19 cellular contexts compared by ENCODE assay signal in genomic region chr9:34310205-34310604, GRCh38. TPM values are rescaled to one million over a fixed set of nuclear protein-coding genes. Genes with fewer than 3 reads are reported as not detected.
DNase-seq lines count a peak whose midpoint lies in the region; ATAC-seq and TF ChIP-seq lines count a peak whose summit lies in the region.
"Had no signal": no experiment of that assay in that cellular context is flagged by ENCODE, and none has a peak within 500 bp of the region (broad histone marks: within the 10 kb centered on the region; RNA-seq: fewer than 3 reads in every experiment).

No MANE protein-coding gene starts in this region.

- H3K4me3 ChIP-seq in HCT116 (replicated peaks in 1 of 2; ENCODE audit: low read depth in 1 of 2, low read length in 2 of 2) = no peak overlapping the region
- H3K4me3 ChIP-seq: HAP-1, hepatocyte, neural progenitor cell, transverse colon had no signal

- intact Hi-C loops in HCT116 (cut with micrococcal nuclease) = no loop called here

- H3K79me2 ChIP-seq in HCT116 (ENCODE audit: insufficient read depth, low read length) = 0 out of 2 replicates have a peak, but pooled peaks cover 6% of the 10 kb centered on the region
- H3K79me2 ChIP-seq: hepatocyte had no signal

- RAD21 ChIA-PET in HCT116 (lab: Charles Lee; ENCODE audit: low non-redundant PET in 1 of 2, low total read pairs in 2 of 2, uncharacterized antibody in 2 of 2, unreplicated experiment in 2 of 2) = no interaction called here

- no peaks in the 10 kb centered on the region for H3K27me3 ChIP-seq in HCT116 (ENCODE audit: insufficient read depth, low read length)
- H3K27me3 ChIP-seq: BE2C, hepatocyte, neural progenitor cell, transverse colon had no signal

- no peak for TF ChIP-seq POLR2A in HCT116 (IDR thresholded peaks at IDR 0.05; ENCODE audit: borderline replicate concordance, extremely low read depth, insufficient read depth, insufficient read length)

- CTCF ChIA-PET in HCT116 (lab: Charles Lee) = no interaction called here

- no peaks in the 10 kb centered on the region for H3K9me3 ChIP-seq in HCT116 (ENCODE audit: control insufficient read depth in 1 of 2, insufficient read depth in 1 of 2, low read depth in 1 of 2, low read length in 2 of 2)
- H3K9me3 ChIP-seq: BE2C, HAP-1, transverse colon had no signal

- H4K20me1 ChIP-seq in HCT116 (ENCODE audit: insufficient read depth) = no peaks in the 10 kb centered on the region

- H3K36me3 ChIP-seq in HCT116 (ENCODE audit: control insufficient read depth in 1 of 2, insufficient read depth in 2 of 2, low read length in 2 of 2) = no peaks in the 10 kb centered on the region
- H3K36me3 ChIP-seq: BE2C, HAP-1, neural progenitor cell, transverse colon had no signal

- no peak overlapping the region for H2AFZ ChIP-seq in HCT116 (ENCODE audit: low read depth, low read length, poor library complexity, severe bottlenecking)
- H2AFZ ChIP-seq: hepatocyte, neural progenitor cell had no signal

- no peak overlapping the region for H3K4me2 ChIP-seq in HCT116 (ENCODE audit: low read length)
- H3K4me2 ChIP-seq: hepatocyte, neural progenitor cell had no signal

- in situ Hi-C loops in GM13976 (cut with MboI; ENCODE audit: low sequenced_read_pairs, unreplicated experiment) = no loop called here

- no peak overlapping the region for H3K27ac ChIP-seq in HCT116 (ENCODE audit: low read depth, low read length)
- H3K27ac ChIP-seq: hepatocyte, neural progenitor cell, transverse colon, WERI-Rb-1 had no signal

- POLR2A ChIA-PET in HCT116 (lab: Charles Lee) = no interaction called here

- peaks cover 3 to 4% of the 10 kb centered on the region in 2 experiments; a peak in 2 of 4 replicates for H3K4me1 ChIP-seq in HCT116 (ENCODE audit: control insufficient read depth in 1 of 2, insufficient read depth in 2 of 2, low read length in 2 of 2)
- H3K4me1 ChIP-seq: transverse colon had no signal

- TF ChIP-seq CTCF in HCT116 (IDR thresholded peaks at IDR 0.05 in 2 of 3, conservative IDR thresholded peaks at IDR 0.05 in 1 of 3; ENCODE audit: borderline replicate concordance in 1 of 3, insufficient read depth in 1 of 3, low read depth in 2 of 3, low read length in 2 of 3) (no peak), GM13976 (IDR thresholded peaks at IDR 0.05; ENCODE audit: borderline replicate concordance, control extremely low read depth, extremely low read depth, insufficient read depth, missing control alignments) (no peak)

- DNase-seq in HCT116 (ENCODE audit: low read depth, low spot score) = no peak
- DNase-seq in NCI-H1436 (lab: John Stamatoyannopoulos, UW) = peak; percentile 47
- peak; percentile 9 for DNase-seq in NCI-H524 treated with DMSO at 0.1 percent for 48 hours (lab: John Stamatoyannopoulos, UW)
- DNase-seq in left kidney (ENCODE audit: low read depth, low spot score) = peak; percentile 51
- no peak for DNase-seq in OCI-M1 (lab: John Stamatoyannopoulos, UW)
- no peak for DNase-seq in GM13976 (ENCODE audit: low spot score)
- DNase-seq: BE2C; central memory CD4-positive, alpha-beta T cell; KBM-7; kidney; NCI-H187; stimulated activated naive CD4-positive, alpha-beta T cell; transverse colon; WERI-Rb-1 had no signal

- TF ChIP-seq RAD21 in HCT116 (IDR thresholded peaks at IDR 0.05; ENCODE audit: low read depth) = no peak

- ATAC-seq in HCT116 (no peak), GM21576 (IDR thresholded peaks at IDR 0.05; ENCODE audit: unreplicated experiment) (no peak)
- ATAC-seq: activated T-helper 17 cell treated with anti-CD3 and anti-CD28 coated beads, Interleukin-2, amount 50 U/mL, for 72 hours had no signal

- TSS peak; percentile 28 for BruUV-seq in HCT116 (replicated peaks; lab: Mats Ljungman, UMichigan)

- no peak overlapping the region for H3K9ac ChIP-seq in HCT116 (ENCODE audit: low read length)
- H3K9ac ChIP-seq: neural progenitor cell had no signal

- no peaks in the 10 kb centered on the region for H3K9me2 ChIP-seq in HCT116 (ENCODE audit: insufficient read depth)

TF ChIP-seq in HCT116, 20 proteins besides CTCF, POLR2A, EP300 and RAD21:
- TF ChIP-seq, protein P1, sequence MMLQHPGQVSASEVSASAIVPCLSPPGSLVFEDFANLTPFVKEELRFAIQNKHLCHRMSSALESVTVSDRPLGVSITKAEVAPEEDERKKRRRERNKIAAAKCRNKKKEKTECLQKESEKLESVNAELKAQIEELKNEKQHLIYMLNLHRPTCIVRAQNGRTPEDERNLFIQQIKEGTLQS (IDR thresholded peaks at IDR 0.05) = no peak
- TF ChIP-seq, protein P2, sequence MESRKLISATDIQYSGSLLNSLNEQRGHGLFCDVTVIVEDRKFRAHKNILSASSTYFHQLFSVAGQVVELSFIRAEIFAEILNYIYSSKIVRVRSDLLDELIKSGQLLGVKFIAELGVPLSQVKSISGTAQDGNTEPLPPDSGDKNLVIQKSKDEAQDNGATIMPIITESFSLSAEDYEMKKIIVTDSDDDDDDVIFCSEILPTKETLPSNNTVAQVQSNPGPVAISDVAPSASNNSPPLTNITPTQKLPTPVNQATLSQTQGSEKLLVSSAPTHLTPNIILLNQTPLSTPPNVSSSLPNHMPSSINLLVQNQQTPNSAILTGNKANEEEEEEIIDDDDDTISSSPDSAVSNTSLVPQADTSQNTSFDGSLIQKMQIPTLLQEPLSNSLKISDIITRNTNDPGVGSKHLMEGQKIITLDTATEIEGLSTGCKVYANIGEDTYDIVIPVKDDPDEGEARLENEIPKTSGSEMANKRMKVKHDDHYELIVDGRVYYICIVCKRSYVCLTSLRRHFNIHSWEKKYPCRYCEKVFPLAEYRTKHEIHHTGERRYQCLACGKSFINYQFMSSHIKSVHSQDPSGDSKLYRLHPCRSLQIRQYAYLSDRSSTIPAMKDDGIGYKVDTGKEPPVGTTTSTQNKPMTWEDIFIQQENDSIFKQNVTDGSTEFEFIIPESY (IDR thresholded peaks at IDR 0.05; ENCODE audit: extremely low read depth, insufficient replicate concordance, low read length) = no peak
- TF ChIP-seq EZH2 (IDR thresholded peaks at IDR 0.05) = no peak

RNA-seq across cellular contexts. Expression of gene KIF24, which starts 18.9 kb away (rescaled TPM):
- total RNA-seq in HCT116 (2021; ENCODE audit: unreplicated experiment) = 5.8 TPM
- 2.6 and 3.1 TPM in 2 replicates for polyA plus RNA-seq in HCT116 (2012)

RNA-seq across cellular contexts. Expression of gene NUDT2, which starts 19.2 kb away (rescaled TPM):
- 39.3 TPM for total RNA-seq in HCT116 (2021; ENCODE audit: unreplicated experiment)
- polyA plus RNA-seq in HCT116 (2012) = 47.0 and 54.9 TPM in 2 replicates

Comparison
In these comparisons a context has a peak if more than half of its experiments do, and no peak if none do; other contexts are left out.
1. DNase-seq: peak in NCI-H1436 (single experiment), NCI-H524 treated with DMSO at 0.1 percent for 48 hours (single experiment) and left kidney (single experiment); none in HCT116 (single experiment), OCI-M1 (single experiment) and GM13976 (single experiment).